Comparison of ENCODE assay signal across 8 cellular contexts in genomic region chr1:21783679-21784603, GRCh38. TPM values are rescaled to one million over a fixed set of nuclear protein-coding genes. Genes with fewer than 3 reads are reported as not detected.
A peak's percentile ranks its signal among the peaks of the same experiment; 100 is the strongest.
DNase-seq lines count a peak whose midpoint lies in the region; ATAC-seq and TF ChIP-seq lines count a peak whose summit lies in the region.

No MANE protein-coding gene starts in this region.

- H3K36me3 ChIP-seq in colonic mucosa: no peaks in the 10 kb centered on the region

- no peak for ATAC-seq in GM18907 (IDR thresholded peaks at IDR 0.05; ENCODE audit: unreplicated experiment)

- intact Hi-C loops in colonic mucosa (cut with DNase I): no loop called here

- H3K9ac ChIP-seq in colonic mucosa (ENCODE audit: low read depth in 2 of 2, low read length in 2 of 2): peak overlapping the region in 1 of 2 donors; percentile 99

- H3K27ac ChIP-seq in AG04450 (ENCODE audit: low read depth, low read length) (peak overlapping the region; percentile 100), colonic mucosa (peak overlapping the region; percentile 100)

- H3K36me3 Mint-ChIP-seq in mesothelial cell of epicardium: peaks cover 2% of the 10 kb centered on the region

- DNase-seq in AG04450 (ENCODE audit: low read depth, low spot score) (peak; percentile 55), GM12865 (ENCODE audit: low read depth) (no peak), OCI-M2 (lab: John Stamatoyannopoulos, UW; ENCODE audit: unreplicated experiment) (peak; percentile 66), colonic mucosa (peak; percentile 32), mesothelial cell of epicardium (ENCODE audit: low spot score in 2 of 2, unreplicated experiment in 2 of 2) (no peak), CD1c-positive myeloid dendritic cell (ENCODE audit: extremely low spot score) (no peak), pons (ENCODE audit: low spot score) (no peak)

- H3K4me3 ChIP-seq in AG04450 (ENCODE audit: low read depth, low read length) (peak overlapping the region; percentile 95), GM12865 (ENCODE audit: low read depth, low read length) (peak overlapping the region; percentile 100), colonic mucosa (peak overlapping the region; percentile 95)

- peaks cover 13% of the 10 kb centered on the region for H3K4me1 Mint-ChIP-seq in mesothelial cell of epicardium

- peak overlapping the region; percentile 100 for H3K27ac Mint-ChIP-seq in mesothelial cell of epicardium

- H3K27me3 Mint-ChIP-seq in mesothelial cell of epicardium (ENCODE audit: low read depth): no peaks in the 10 kb centered on the region

- peak overlapping the region; percentile 88 for H3K4me3 Mint-ChIP-seq in mesothelial cell of epicardium

- POLR2A ChIA-PET in AG04450 (lab: Yijun Ruan, JAX): interaction anchor here (0.7 kb wide), 2 partner anchors 35 to 147 kb away, joined by 3 read pairs; no protein-coding TSS in a partner anchor

- H3K9me3 ChIP-seq in AG04450 (ENCODE audit: control insufficient read depth, insufficient read depth, low read length) (no peaks in the 10 kb centered on the region; the same call in 1 of the 2 replicates), colonic mucosa (no peaks in the 10 kb centered on the region)

- H3K4me1 ChIP-seq in colonic mucosa: no peaks in the 10 kb centered on the region

- TF ChIP-seq CTCF in AG04450 (IDR thresholded peaks at IDR 0.05; ENCODE audit: low read depth, low read length): no peak
- no peak for TF ChIP-seq CTCF in GM12865 (IDR thresholded peaks at IDR 0.05; ENCODE audit: insufficient read depth, low read depth, low read length, missing control alignments)
- no peak for TF ChIP-seq CTCF in colonic mucosa (IDR thresholded peaks at IDR 0.05)
- no peak for TF ChIP-seq CTCF in mesothelial cell of epicardium (IDR thresholded peaks at IDR 0.05; ENCODE audit: unreplicated experiment)

- CTCF ChIA-PET in AG04450 (lab: Charles Lee): no interaction called here

- no peaks in the 10 kb centered on the region for H3K9me3 Mint-ChIP-seq in mesothelial cell of epicardium

- no peaks in the 10 kb centered on the region for H3K27me3 ChIP-seq in AG04450 (ENCODE audit: control insufficient read depth, insufficient read depth, low read length)
- no peaks in the 10 kb centered on the region for H3K27me3 ChIP-seq in colonic mucosa

RNA-seq across cellular contexts. Expression of gene USP48, which starts 1.0 kb away (rescaled TPM):
- 30.6 and 43.6 TPM in 2 replicates for polyA plus RNA-seq in AG04450 (2011; rRNA removed)
- 18.0 and 32.0 TPM in 2 replicates for polyA minus RNA-seq in AG04450 (2011; rRNA and poly(A)+ RNA removed)
- 10 to 100 TPM; 47.1 to 51.3 TPM for total RNA-seq in colonic mucosa
- total RNA-seq in mesothelial cell of epicardium: 79.8 to 88.7 TPM (median 86.5 TPM) in 3 replicates

RNA-seq across cellular contexts. Expression of gene LDLRAD2, which starts 28.1 kb away (rescaled TPM):
- 0.05 and 0.06 TPM in 2 replicates for polyA plus RNA-seq in AG04450 (2011; rRNA removed)
- not detected in 2 replicates for polyA minus RNA-seq in AG04450 (2011; rRNA and poly(A)+ RNA removed)
- total RNA-seq in colonic mucosa: under 1 TPM; 0.08 to 0.25 TPM
- total RNA-seq in mesothelial cell of epicardium: 0.75 to 1.1 TPM (median 1.0 TPM) in 3 replicates

Comparison
In these comparisons a context has a peak if more than half of its experiments do, and no peak if none do; other contexts are left out.
1. DNase-seq: peak in AG04450 (single experiment), OCI-M2 (single experiment) and colonic mucosa (single experiment); none in GM12865 (single experiment), mesothelial cell of epicardium (0 of 2), CD1c-positive myeloid dendritic cell (single experiment) and pons (single experiment).
2. Peak in every context shown above with its lines, with median percentiles within 50 percentile points of each other: H3K4me3 ChIP-seq.